ENCODE assay signal across 16 cellular contexts in genomic region chr5:127280494-127281220, GRCh38. TPM values are rescaled to one million over a fixed set of nuclear protein-coding genes. Genes with fewer than 3 reads are reported as not detected.
A peak's percentile ranks its signal among the peaks of the same experiment; 100 is the strongest.
DNase-seq lines count a peak whose midpoint lies in the region; ATAC-seq, FAIRE-seq and TF ChIP-seq lines count a peak whose summit lies in the region.
"Had no signal": no experiment of that assay in that cellular context is flagged by ENCODE, and none has a peak within 500 bp of the region (broad histone marks: within the 10 kb centered on the region; RNA-seq: fewer than 3 reads in every experiment).

No MANE protein-coding gene starts in this region.

- H3K9me3 ChIP-seq in pancreas: no peaks in the 10 kb centered on the region
- H3K9me3 ChIP-seq: ascending aorta, neutrophil had no signal

- intact Hi-C loops in pancreas (cut with DNase I): no loop called here

- peaks cover 0 to 6% (median 6%) of the 10 kb centered on the region in 3 donors for H3K4me1 ChIP-seq in pancreas
- H3K4me1 ChIP-seq: ascending aorta had no signal

- no peak overlapping the region for H3K27ac ChIP-seq in pancreas
- H3K27ac ChIP-seq: ascending aorta, neutrophil had no signal

- DNase-seq in NCI-H345 (lab: John Stamatoyannopoulos, UW) (peak; percentile 34), NCI-H345 treated with DMSO at 0.1 percent for 48 hours (lab: John Stamatoyannopoulos, UW; ENCODE audit: unreplicated experiment) (no peak), NCI-H69 (lab: John Stamatoyannopoulos, UW) (peak; percentile 87), chondrocyte (ENCODE audit: low spot score) (no peak), pancreas (peak in 5 of 6 donors; percentile 32 to 50 (median 41)), ureter (ENCODE audit: low spot score) (no peak), ACHN (no peak)
- DNase-seq: activated gamma-delta T cell; Calu3; effector memory CD4-positive, alpha-beta T cell; stimulated activated naive CD8-positive, alpha-beta T cell treated with anti-CD3 and anti-CD28 coated beads, Interleukin-15, Interleukin-2, amounts not matched to agents 100 U/mL and 50 U/mL, for 24 hours had no signal

- no peak overlapping the region for H3K4me3 ChIP-seq in pancreas
- H3K4me3 ChIP-seq: ascending aorta had no signal

- H3K36me3 ChIP-seq in pancreas: no peaks in the 10 kb centered on the region
- H3K36me3 ChIP-seq: ascending aorta, neutrophil had no signal

- WGBS in pancreas, 2 donors: 22 to 30% methylated on average over 11 of the region's 11 CpGs

- peaks cover 3% of the 10 kb centered on the region for H3K27me3 Mint-ChIP-seq in chondrocyte (ENCODE audit: low read depth)

- ATAC-seq in pancreas: peak; percentile 86 to 94 (median 90)
- no peak for ATAC-seq in HG03280 (IDR thresholded peaks at IDR 0.05; ENCODE audit: unreplicated experiment)
- ATAC-seq: stimulated activated naive CD8-positive, alpha-beta T cell treated with anti-CD3 and anti-CD28 coated beads, Interleukin-15, Interleukin-2, amounts not matched to agents 100 U/mL and 50 U/mL, for 24 hours had no signal

- no peaks in the 10 kb centered on the region for H3K36me3 Mint-ChIP-seq in chondrocyte (ENCODE audit: low read depth)
- H3K36me3 Mint-ChIP-seq: memory B cell had no signal

- H3K9me3 Mint-ChIP-seq in chondrocyte (ENCODE audit: low read depth): no peaks in the 10 kb centered on the region
- H3K9me3 Mint-ChIP-seq: memory B cell had no signal

- no peak overlapping the region for H3K27ac Mint-ChIP-seq in chondrocyte (ENCODE audit: unreplicated experiment)
- H3K27ac Mint-ChIP-seq: memory B cell had no signal

- H3K4me1 Mint-ChIP-seq in chondrocyte (ENCODE audit: low read depth): no peaks in the 10 kb centered on the region
- H3K4me1 Mint-ChIP-seq: memory B cell had no signal

- no peaks in the 10 kb centered on the region for H3K27me3 ChIP-seq in pancreas
- H3K27me3 ChIP-seq: ascending aorta had no signal

- in situ Hi-C loops in ACHN (cut with HindIII; ENCODE audit: low pct_ligation_motif_present, low pct_unique_long_range_greater_than_20kb, low sequenced_read_pairs): no loop called here

- H3K4me3 Mint-ChIP-seq in chondrocyte (ENCODE audit: unreplicated experiment): no peak overlapping the region
- H3K4me3 Mint-ChIP-seq: memory B cell had no signal

- no peak for FAIRE-seq in pancreas (lab: Jason Lieb, UNC)

- peak; percentile 51 for TF ChIP-seq CTCF in chondrocyte (IDR thresholded peaks at IDR 0.05)
- TF ChIP-seq CTCF in pancreas (IDR thresholded peaks at IDR 0.05): no peak

RNA-seq across cellular contexts. Expression of gene MEGF10, which starts 9.9 kb away (rescaled TPM):
- total RNA-seq in chondrocyte (6.6 to 10.8 TPM (median 7.8 TPM) in 3 replicates), pancreas (under 1 TPM; 0.03 to 0.59 (median 0.10) TPM), ureter (1.1 TPM)
- polyA plus RNA-seq in pancreas: under 1 TPM in 1 of 2 donors, not detected in 1; 0.02 TPM
- polyA plus RNA-seq: AG04450 had no signal

Comparison
In these comparisons a context has a peak if more than half of its experiments do, and no peak if none do; other contexts are left out.
1. DNase-seq: peak in NCI-H345 (single experiment), NCI-H69 (single experiment) and pancreas (5 of 6); none in NCI-H345 treated with DMSO at 0.1 percent for 48 hours (single experiment), chondrocyte (single experiment), ureter (single experiment) and ACHN (single experiment).